Comparison of ENCODE assay signal across 18 cellular contexts in genomic region chr5:61423487-61424157, GRCh38.
DNase-seq lines count a peak whose midpoint lies in the region; ATAC-seq and TF ChIP-seq lines count a peak whose summit lies in the region.
"Had no signal": no experiment of that assay in that cellular context is flagged by ENCODE, and none has a peak within 500 bp of the region (broad histone marks: within the 10 kb centered on the region; RNA-seq: fewer than 3 reads in every experiment).

No MANE protein-coding gene starts in this region.

- intact Hi-C loops in left ventricle myocardium superior (cut with micrococcal nuclease) (no loop called here), Right ventricle myocardium inferior (cut with DNase I) (no loop called here), ascending aorta (cut with DNase I) (no loop called here)

- H3K27me3 ChIP-seq in muscle layer of duodenum (ENCODE audit: low read depth, low read length) (no peaks in the 10 kb centered on the region), ascending aorta (no peaks in the 10 kb centered on the region)
- H3K27me3 ChIP-seq: adrenal gland, Peyer's patch, right lobe of liver had no signal

- H3K9me3 ChIP-seq in muscle layer of duodenum (ENCODE audit: control insufficient read depth in 1 of 2, low read length in 2 of 2) (no peaks in the 10 kb centered on the region), ascending aorta (no peaks in the 10 kb centered on the region)
- H3K9me3 ChIP-seq: adrenal gland, Peyer's patch, right lobe of liver had no signal

- peak overlapping the region; percentile 7 for H3K27ac ChIP-seq in muscle layer of duodenum (ENCODE audit: low read length)
- H3K27ac ChIP-seq in ascending aorta = no peak overlapping the region
- H3K27ac ChIP-seq: Peyer's patch, right lobe of liver had no signal

- TF ChIP-seq CTCF in choroid plexus epithelial cell (conservative IDR thresholded peaks at IDR 0.05; ENCODE audit: low read depth, low read length) (no peak), ascending aorta (IDR thresholded peaks at IDR 0.05) (no peak)

- DNase-seq in left ventricle myocardium superior (no peak), Right ventricle myocardium inferior (ENCODE audit: missing footprints) (no peak), choroid plexus epithelial cell (ENCODE audit: low read depth) (peak; percentile 34), ascending aorta (ENCODE audit: low spot score in 2 of 2) (no peak), LoVo (ENCODE audit: low spot score) (no peak)
- no peak for DNase-seq in NK-92 treated with Interleukin-12 subunit alpha and Interleukin-12 subunit beta, amount 100 ng/mL, for 24 hours (lab: John Stamatoyannopoulos, UW)
- DNase-seq in activated CD8-positive, alpha-beta memory T cell treated with anti-CD3 and anti-CD28 coated beads for 24 hours = no peak
- DNase-seq: activated CD4-positive, alpha-beta T cell treated with anti-CD3 and anti-CD28 coated beads, Interleukin-2, amount 10 ng/mL, durations not matched to agents 24 days and 14 days; activated T-cell treated with anti-CD3 and anti-CD28 coated beads, Interleukin-2, amount 50 U/mL, for 24 hours; H7; NCI-H1694 treated with DMSO at 0.1 percent for 48 hours; NCI-H526; Peyer's patch; right lobe of liver; stimulated activated naive CD8-positive, alpha-beta T cell treated with anti-CD3 and anti-CD28 coated beads, Interleukin-15, Interleukin-2, amounts not matched to agents 100 U/mL and 50 U/mL, for 24 hours; T-cell had no signal

- H3K4me1 ChIP-seq in muscle layer of duodenum (ENCODE audit: control insufficient read depth in 1 of 2, insufficient read depth in 2 of 2, low read length in 2 of 2) = peaks cover 6 to 16% of the 10 kb centered on the region in 2 donors
- peaks cover 0 to 7% of the 10 kb centered on the region in 2 donors for H3K4me1 ChIP-seq in ascending aorta

- peak; percentile 28 for ATAC-seq in left ventricle myocardium superior
- no peak for ATAC-seq in Right ventricle myocardium inferior
- ATAC-seq: stimulated activated naive CD8-positive, alpha-beta T cell treated with anti-CD3 and anti-CD28 coated beads, Interleukin-15, Interleukin-2, amounts not matched to agents 100 U/mL and 50 U/mL, for 24 hours; T-cell had no signal

- H3K4me3 ChIP-seq in choroid plexus epithelial cell (ENCODE audit: low read depth, low read length) (no peak overlapping the region), muscle layer of duodenum (ENCODE audit: low read depth in 1 of 2, low read length in 2 of 2) (peak overlapping the region; percentile 10 to 38), ascending aorta (no peak overlapping the region)
- H3K4me3 ChIP-seq: Peyer's patch, right lobe of liver had no signal

- H3K36me3 ChIP-seq in muscle layer of duodenum (ENCODE audit: control insufficient read depth in 1 of 2, insufficient read depth in 2 of 2, low read length in 2 of 2) (no peaks in the 10 kb centered on the region), ascending aorta (no peaks in the 10 kb centered on the region)
- H3K36me3 ChIP-seq: adrenal gland, Peyer's patch, right lobe of liver had no signal

Comparison
In these comparisons a context has a peak if more than half of its experiments do, and no peak if none do; other contexts are left out.
1. H3K4me3 ChIP-seq: peak in muscle layer of duodenum (2 of 2); none in choroid plexus epithelial cell (single experiment) and ascending aorta (0 of 2).